11 cellular contexts compared by ENCODE assay signal in the genomic region with DNA sequence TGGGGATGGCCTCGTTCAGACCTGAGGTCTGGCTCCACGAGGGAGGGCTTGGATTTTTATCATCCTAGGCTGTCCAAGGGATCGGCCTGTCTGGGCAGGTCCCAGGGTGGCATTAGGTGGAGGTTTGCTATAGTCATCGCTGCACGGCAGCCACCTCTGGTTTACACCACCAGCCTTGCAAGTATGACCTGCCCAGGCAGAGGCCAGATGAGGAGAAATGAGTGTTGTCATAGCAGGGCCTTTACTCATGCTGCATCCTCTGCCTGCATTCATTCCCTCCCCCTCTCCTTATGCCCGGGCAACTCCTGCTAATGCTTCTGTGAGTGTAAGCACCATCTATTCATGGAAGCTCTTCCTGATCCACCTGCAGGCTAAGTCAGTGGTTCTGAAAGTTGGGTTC. TPM values are rescaled to one million over a fixed set of nuclear protein-coding genes. Genes with fewer than 3 reads are reported as not detected.
DNase-seq lines count a peak whose midpoint lies in the region; ATAC-seq and TF ChIP-seq lines count a peak whose summit lies in the region.
"Had no signal": no experiment of that assay in that cellular context is flagged by ENCODE, and none has a peak within 500 bp of the region (broad histone marks: within the 10 kb centered on the region; RNA-seq: fewer than 3 reads in every experiment).

No MANE protein-coding gene starts in this region.

- H3K9me3 ChIP-seq in mammary epithelial cell (replicated peaks; ENCODE audit: insufficient read depth, low read length), result no peaks in the 10 kb centered on the region
- no peaks in the 10 kb centered on the region for H3K9me3 ChIP-seq in transverse colon

- no peak overlapping the region for H3K4me3 Mint-ChIP-seq in activated naive CD8-positive, alpha-beta T cell treated with anti-CD3 and anti-CD28 coated beads, Interleukin-2, amount 50 U/mL, for 24 hours
- H3K4me3 Mint-ChIP-seq in activated naive CD8-positive, alpha-beta T cell treated with anti-CD3 and anti-CD28 coated beads for 36 hours, result no peak overlapping the region

- peak overlapping the region; percentile 31 for H3K4me2 ChIP-seq in mammary epithelial cell (ENCODE audit: insufficient read depth, low read depth, low read length)

- H3K9ac ChIP-seq in mammary epithelial cell (ENCODE audit: insufficient read depth, low read length), result no peak overlapping the region

- no peak for TF ChIP-seq POLR2A in transverse colon (IDR thresholded peaks at IDR 0.05)

- no TSS peak for BruUV-seq in mammary epithelial cell (replicated peaks; lab: Mats Ljungman, UMichigan)

- no peaks in the 10 kb centered on the region for H3K27me3 Mint-ChIP-seq in activated naive CD8-positive, alpha-beta T cell treated with anti-CD3 and anti-CD28 coated beads, Interleukin-2, amount 50 U/mL, for 24 hours
- peaks cover 5% of the 10 kb centered on the region for H3K27me3 Mint-ChIP-seq in activated naive CD8-positive, alpha-beta T cell treated with anti-CD3 and anti-CD28 coated beads for 36 hours

- H2AFZ ChIP-seq in mammary epithelial cell (ENCODE audit: low read depth, low read length), result no peak overlapping the region

- H3K79me2 ChIP-seq in mammary epithelial cell (ENCODE audit: insufficient read depth, low read length), result peaks cover 79% of the 10 kb centered on the region

- no peak for TF ChIP-seq EP300 in transverse colon (IDR thresholded peaks at IDR 0.05; ENCODE audit: low read depth)

- no peaks in the 10 kb centered on the region for H3K36me3 Mint-ChIP-seq in activated naive CD8-positive, alpha-beta T cell treated with anti-CD3 and anti-CD28 coated beads, Interleukin-2, amount 50 U/mL, for 24 hours (ENCODE audit: low read depth)
- no peaks in the 10 kb centered on the region for H3K36me3 Mint-ChIP-seq in activated naive CD8-positive, alpha-beta T cell treated with anti-CD3 and anti-CD28 coated beads for 36 hours

- no peaks in the 10 kb centered on the region for H4K20me1 ChIP-seq in mammary epithelial cell (ENCODE audit: insufficient read depth, low read length)

- H3K4me1 Mint-ChIP-seq in activated naive CD8-positive, alpha-beta T cell treated with anti-CD3 and anti-CD28 coated beads, Interleukin-2, amount 50 U/mL, for 24 hours, result peaks cover 9% of the 10 kb centered on the region
- H3K4me1 Mint-ChIP-seq in activated naive CD8-positive, alpha-beta T cell treated with anti-CD3 and anti-CD28 coated beads for 36 hours, result peaks cover under 1% of the 10 kb centered on the region

- TF ChIP-seq CTCF in mammary epithelial cell (conservative IDR thresholded peaks at IDR 0.05 in 1 of 2, IDR thresholded peaks at IDR 0.05 in 1 of 2; ENCODE audit: extremely low read depth in 1 of 2, insufficient read depth in 1 of 2, low read depth in 1 of 2, low read length in 2 of 2), result no peak
- no peak for TF ChIP-seq CTCF in transverse colon (IDR thresholded peaks at IDR 0.05)

- H3K36me3 ChIP-seq in mammary epithelial cell (ENCODE audit: insufficient read depth, low read length) (no peaks in the 10 kb centered on the region), transverse colon (no peaks in the 10 kb centered on the region)

- no peak for DNase-seq in activated naive CD8-positive, alpha-beta T cell treated with anti-CD3 and anti-CD28 coated beads, Interleukin-2, amount 50 U/mL, for 24 hours
- no peak for DNase-seq in activated naive CD8-positive, alpha-beta T cell treated with anti-CD3 and anti-CD28 coated beads for 36 hours
- DNase-seq in mammary epithelial cell (peak; percentile 99), transverse colon (no peak), HuH-7 (ENCODE audit: low spot score) (no peak), SK-N-DZ (ENCODE audit: low spot score) (no peak), Kasumi-1 (lab: John Stamatoyannopoulos, UW) (no peak)
- DNase-seq: kidney, small intestine had no signal

- ATAC-seq in activated naive CD8-positive, alpha-beta T cell treated with anti-CD3 and anti-CD28 coated beads, Interleukin-2, amount 50 U/mL, for 24 hours, result peak; percentile 4

- intact Hi-C loops in mammary epithelial cell (cut with micrococcal nuclease) (loop anchor here (1.0 kb wide), 2 partner anchors 18 to 25 kb away; no protein-coding TSS in a partner anchor), transverse colon (cut with DNase I; ENCODE audit: low total_unique reads) (loop anchor here (5.0 kb wide), 1 partner anchor 515 kb away; no protein-coding TSS in a partner anchor)

- no peaks in the 10 kb centered on the region for H3K9me3 Mint-ChIP-seq in activated naive CD8-positive, alpha-beta T cell treated with anti-CD3 and anti-CD28 coated beads, Interleukin-2, amount 50 U/mL, for 24 hours
- H3K9me3 Mint-ChIP-seq in activated naive CD8-positive, alpha-beta T cell treated with anti-CD3 and anti-CD28 coated beads for 36 hours, result no peaks in the 10 kb centered on the region

- WGBS in mammary epithelial cell (ENCODE audit: low coverage, missing lambda C conversion rate), result 0% methylated on average over 5 of the region's 6 CpGs
- WGBS in transverse colon (ENCODE audit: low coverage in 1 of 2), 2 donors, result 62% methylated on average over 6 of the region's 6 CpGs; no CpG with 5 or more reads in 1 of the 2 donors

- H3K4me3 ChIP-seq in mammary epithelial cell (replicated peaks in 1 of 3; ENCODE audit: insufficient read depth in 1 of 3, low read depth in 2 of 3, low read length in 3 of 3) (no peak overlapping the region), transverse colon (no peak overlapping the region)

- H3K27me3 ChIP-seq in mammary epithelial cell (ENCODE audit: insufficient read depth, low read length) (no peaks in the 10 kb centered on the region), layer of hippocampus (ENCODE audit: control insufficient read depth, insufficient read depth, low read length) (no peaks in the 10 kb centered on the region), transverse colon (no peaks in the 10 kb centered on the region)

- CTCF ChIA-PET in mammary epithelial cell (lab: Charles Lee; ENCODE audit: low non-redundant PET), result no interaction called here

- no peak overlapping the region for H3K27ac Mint-ChIP-seq in activated naive CD8-positive, alpha-beta T cell treated with anti-CD3 and anti-CD28 coated beads, Interleukin-2, amount 50 U/mL, for 24 hours
- H3K27ac Mint-ChIP-seq in activated naive CD8-positive, alpha-beta T cell treated with anti-CD3 and anti-CD28 coated beads for 36 hours, result no peak overlapping the region

- dilution Hi-C loops in mammary epithelial cell (cut with HindIII; ENCODE audit: low sequenced_read_pairs), result no loop called here

- in situ Hi-C loops in mammary epithelial cell (cut with MboI; ENCODE audit: low sequenced_read_pairs in 2 of 2), result no loop called here
- in situ Hi-C loops in transverse colon (cut with MboI; ENCODE audit: low pct_ligation_motif_present in 1 of 4, low pct_unique_long_range_greater_than_20kb in 1 of 4, low sequenced_read_pairs in 3 of 4), result no loop called here

- H3K27ac ChIP-seq in mammary epithelial cell (ENCODE audit: insufficient read depth, low read depth, low read length) (peak overlapping the region; percentile 64), layer of hippocampus (ENCODE audit: low read depth, low read length) (peak overlapping the region; percentile 42), transverse colon (peak overlapping the region in 3 of 4 donors; percentile 51 to 95 (median 94))
- H3K27ac ChIP-seq: 22Rv1 had no signal

- peaks cover 73% of the 10 kb centered on the region for H3K4me1 ChIP-seq in mammary epithelial cell (ENCODE audit: insufficient read depth, low read length)
- H3K4me1 ChIP-seq in transverse colon, result peaks cover 37 to 64% (median 49%) of the 10 kb centered on the region in 4 donors

RNA-seq across cellular contexts. Expression of a gene that starts 15.3 kb away (rescaled TPM):
- total RNA-seq in activated naive CD8-positive, alpha-beta T cell treated with anti-CD3 and anti-CD28 coated beads for 36 hours, result 1 to 10 TPM; 7.1 to 7.3 TPM
- total RNA-seq in mammary epithelial cell, result 100 to 1,000 TPM; 114 to 128 TPM
- polyA plus RNA-seq in mammary epithelial cell, result 43.2 TPM
- 101 TPM for polyA minus RNA-seq in mammary epithelial cell
- total RNA-seq in transverse colon, result 100 to 1,000 TPM in 1 of 4 donors, 10 to 100 TPM in 3; 68.8 to 104 (median 96.4) TPM
- 22.8 and 30.8 TPM in 2 replicates for polyA plus RNA-seq in SK-N-DZ (2014; cell fraction: cytosol; rRNA removed)
- polyA plus RNA-seq in SK-N-DZ (2014; cell fraction: nucleus; rRNA removed), result 25.2 and 37.7 TPM in 2 replicates

RNA-seq across cellular contexts. Expression of a gene that starts 43.1 kb away (rescaled TPM):
- total RNA-seq in activated naive CD8-positive, alpha-beta T cell treated with anti-CD3 and anti-CD28 coated beads for 36 hours, result 1,000 to 10,000 TPM; 2,978 to 3,004 TPM
- total RNA-seq in mammary epithelial cell (1,000 to 10,000 TPM; 1,819 to 2,158 TPM), transverse colon (1,000 to 10,000 TPM; 1,179 to 2,387 (median 1,878) TPM)
- 6,134 TPM for polyA plus RNA-seq in mammary epithelial cell
- 1,433 TPM for polyA minus RNA-seq in mammary epithelial cell
- polyA plus RNA-seq in SK-N-DZ (2014; cell fraction: cytosol; rRNA removed), result 5,679 and 6,004 TPM in 2 replicates
- polyA plus RNA-seq in SK-N-DZ (2014; cell fraction: nucleus; rRNA removed), result 3,074 and 3,420 TPM in 2 replicates

Comparison
In these comparisons a context has a peak if more than half of its experiments do, and no peak if none do; other contexts are left out.
1. H3K27ac ChIP-seq: peak in every context shown above with its lines; median percentile 94 in transverse colon; 64 in mammary epithelial cell; 42 in layer of hippocampus.
2. RNA of a gene that starts 15.3 kb away (total RNA-seq): 114 to 128 TPM in mammary epithelial cell and 68.8 to 104 TPM in transverse colon; 7.1 to 7.3 TPM in activated naive CD8-positive, alpha-beta T cell treated with anti-CD3 and anti-CD28 coated beads for 36 hours; every median in the first group is over 4 times any median in the second.